1 cellular context compared by ENCODE assay signal in genomic region chr2:26114144-26114543, GRCh38.
TF ChIP-seq lines count a peak whose summit lies in the region.

No MANE protein-coding gene starts in this region.

TF ChIP-seq in K562, 482 proteins besides CTCF, POLR2A, EP300 and RAD21 (continued from another document):
- TF ChIP-seq, protein P1, sequence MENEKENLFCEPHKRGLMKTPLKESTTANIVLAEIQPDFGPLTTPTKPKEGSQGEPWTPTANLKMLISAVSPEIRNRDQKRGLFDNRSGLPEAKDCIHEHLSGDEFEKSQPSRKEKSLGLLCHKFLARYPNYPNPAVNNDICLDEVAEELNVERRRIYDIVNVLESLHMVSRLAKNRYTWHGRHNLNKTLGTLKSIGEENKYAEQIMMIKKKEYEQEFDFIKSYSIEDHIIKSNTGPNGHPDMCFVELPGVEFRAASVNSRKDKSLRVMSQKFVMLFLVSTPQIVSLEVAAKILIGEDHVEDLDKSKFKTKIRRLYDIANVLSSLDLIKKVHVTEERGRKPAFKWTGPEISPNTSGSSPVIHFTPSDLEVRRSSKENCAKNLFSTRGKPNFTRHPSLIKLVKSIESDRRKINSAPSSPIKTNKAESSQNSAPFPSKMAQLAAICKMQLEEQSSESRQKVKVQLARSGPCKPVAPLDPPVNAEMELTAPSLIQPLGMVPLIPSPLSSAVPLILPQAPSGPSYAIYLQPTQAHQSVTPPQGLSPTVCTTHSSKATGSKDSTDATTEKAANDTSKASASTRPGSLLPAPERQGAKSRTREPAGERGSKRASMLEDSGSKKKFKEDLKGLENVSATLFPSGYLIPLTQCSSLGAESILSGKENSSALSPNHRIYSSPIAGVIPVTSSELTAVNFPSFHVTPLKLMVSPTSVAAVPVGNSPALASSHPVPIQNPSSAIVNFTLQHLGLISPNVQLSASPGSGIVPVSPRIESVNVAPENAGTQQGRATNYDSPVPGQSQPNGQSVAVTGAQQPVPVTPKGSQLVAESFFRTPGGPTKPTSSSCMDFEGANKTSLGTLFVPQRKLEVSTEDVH (IDR thresholded peaks at IDR 0.05; ENCODE audit: low read depth, partially characterized antibody) = no peak
- no peak for TF ChIP-seq ZNF134 (CRISPR knock-in tag; conservative IDR thresholded peaks at IDR 0.05)
- no peak for TF ChIP-seq ZNF24 (IDR thresholded peaks at IDR 0.05)
- no peak for TF ChIP-seq JUND (IDR thresholded peaks at IDR 0.05; ENCODE audit: borderline replicate concordance, low read depth, low read length)
- TF ChIP-seq JUND (tag; IDR thresholded peaks at IDR 0.05; ENCODE audit: borderline replicate concordance, low read depth, low read length) = no peak
- TF ChIP-seq PREB (CRISPR knock-in tag; IDR thresholded peaks at IDR 0.05) = no peak
- no peak for TF ChIP-seq POLR2AphosphoS2 (IDR thresholded peaks at IDR 0.05; ENCODE audit: low read length)
- TF ChIP-seq RNF219 (CRISPR knock-in tag; IDR thresholded peaks at IDR 0.05) = no peak
